ENCODE assay signal across 13 cellular contexts in the genomic region with DNA sequence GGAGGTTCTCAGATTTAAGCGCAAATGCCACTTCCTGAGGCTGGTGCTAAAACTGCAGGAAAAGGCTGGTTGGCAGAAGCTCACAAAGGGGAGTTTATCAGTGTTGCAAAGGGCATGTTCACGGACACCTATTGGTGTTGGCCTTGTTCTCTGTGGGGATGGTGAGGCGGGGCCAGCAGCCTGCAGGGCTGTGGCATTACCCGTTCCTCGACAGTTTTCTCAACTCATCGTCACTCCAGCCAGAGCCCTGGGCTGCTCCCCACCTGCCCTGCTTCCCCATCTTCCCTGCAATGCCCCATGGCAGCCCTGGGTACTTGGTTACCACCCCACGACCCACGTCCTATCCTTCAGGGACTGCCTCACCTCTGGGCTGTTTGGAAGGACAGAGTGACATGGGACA.
"Had no signal": no experiment of that assay in that cellular context is flagged by ENCODE, and none has a peak within 500 bp of the region (broad histone marks: within the 10 kb centered on the region; RNA-seq: fewer than 3 reads in every experiment).

No MANE protein-coding gene starts in this region.

- H3K36me3 Mint-ChIP-seq: naive thymus-derived CD8-positive, alpha-beta T cell had no signal

- H3K9me3 ChIP-seq: adrenal gland had no signal

- H3K9me3 Mint-ChIP-seq: activated CD4-positive, alpha-beta T cell treated with anti-CD3 and anti-CD28 coated beads, Interleukin-2, amount 10 ng/mL, durations not matched to agents 7 days and 5 days; activated T-helper 2 cell treated with anti-CD3 and anti-CD28 coated beads, Interferon-gamma antibody, Interleukin-2, Interleukin-4, amounts not matched to agents 10 μg/mL and 5 μg/mL and 100 μg/mL, durations not matched to agents 14 hours and 24 hours and 36 hours had no signal

- H3K4me3 Mint-ChIP-seq: activated CD4-positive, alpha-beta T cell treated with anti-CD3 and anti-CD28 coated beads, Interleukin-2, amount 10 ng/mL, durations not matched to agents 7 days and 5 days; naive thymus-derived CD8-positive, alpha-beta T cell; T-helper 17 cell had no signal

- H3K4me1 Mint-ChIP-seq: activated CD4-positive, alpha-beta T cell treated with anti-CD3 and anti-CD28 coated beads, Interleukin-2, amount 10 ng/mL, durations not matched to agents 7 days and 5 days; T-helper 17 cell had no signal

- DNase-seq: activated CD4-positive, alpha-beta T cell treated with anti-CD3 and anti-CD28 coated beads, Interleukin-2, amount 10 ng/mL, durations not matched to agents 7 days and 5 days; activated CD4-positive, CD25-positive, alpha-beta regulatory T cell; activated naive CD4-positive, alpha-beta T cell treated with anti-CD3 and anti-CD28 coated beads, Interleukin-2, amount 50 U/mL, for 16 hours; central memory CD4-positive, alpha-beta T cell; erythroblast; stimulated activated CD4-positive, alpha-beta T cell treated with anti-CD3 and anti-CD28 coated beads, Interleukin-2, amount 100 ng/mL, for 48 hours; stimulated activated naive CD8-positive, alpha-beta T cell treated with anti-CD3 and anti-CD28 coated beads, Interleukin-15, Interleukin-2, amounts not matched to agents 100 U/mL and 50 U/mL, for 24 hours; T-helper 17 cell; upper lobe of left lung had no signal

- H3K27ac ChIP-seq: adrenal gland, suprapubic skin, upper lobe of left lung had no signal

- ATAC-seq: naive thymus-derived CD8-positive, alpha-beta T cell; stimulated activated naive CD8-positive, alpha-beta T cell treated with anti-CD3 and anti-CD28 coated beads, Interleukin-15, Interleukin-2, amounts not matched to agents 100 U/mL and 50 U/mL, for 24 hours; T-helper 17 cell had no signal

- H3K4me3 ChIP-seq: adrenal gland, suprapubic skin, upper lobe of left lung had no signal

- H3K27me3 ChIP-seq: adrenal gland had no signal

- H3K36me3 ChIP-seq: adrenal gland, suprapubic skin, upper lobe of left lung had no signal

- H3K27ac Mint-ChIP-seq: activated CD4-positive, alpha-beta T cell treated with anti-CD3 and anti-CD28 coated beads, Interleukin-2, amount 10 ng/mL, durations not matched to agents 7 days and 5 days; activated T-helper 2 cell treated with anti-CD3 and anti-CD28 coated beads, Interferon-gamma antibody, Interleukin-2, Interleukin-4, amounts not matched to agents 10 μg/mL and 5 μg/mL and 100 μg/mL, durations not matched to agents 14 hours and 24 hours and 36 hours; naive thymus-derived CD8-positive, alpha-beta T cell; T-helper 17 cell had no signal
